ENCODE assay signal across 16 cellular contexts in genomic region chr5:145536133-145536532, GRCh38.
DNase-seq lines count a peak whose midpoint lies in the region; ATAC-seq, FAIRE-seq and TF ChIP-seq lines count a peak whose summit lies in the region.
"Had no signal": no experiment of that assay in that cellular context is flagged by ENCODE, and none has a peak within 500 bp of the region (broad histone marks: within the 10 kb centered on the region; RNA-seq: fewer than 3 reads in every experiment).

No MANE protein-coding gene starts in this region.

- no peaks in the 10 kb centered on the region for H3K9me3 ChIP-seq in K562 (replicated peaks; ENCODE audit: control insufficient read depth, insufficient read depth, low read depth, low read length)

- H3K9me1 ChIP-seq in K562 (ENCODE audit: control insufficient read depth, insufficient read depth, low read length): no peaks in the 10 kb centered on the region

- in situ Hi-C loops in K562 (cut with MboI): no loop called here

- no peak overlapping the region for H3K4me3 Mint-ChIP-seq in MCF 10A (ENCODE audit: unreplicated experiment)

- H3K27ac ChIP-seq in K562 (ENCODE audit: extremely low read depth, low read depth, low read length): no peak overlapping the region

- H3K27me3 ChIP-seq in K562 (ENCODE audit: control insufficient read depth in 2 of 2, insufficient read depth in 2 of 2, low read length in 2 of 2): no peaks in the 10 kb centered on the region

- intact Hi-C loops in K562 (cut with micrococcal nuclease): no loop called here
- intact Hi-C loops in MCF 10A (cut with micrococcal nuclease): no loop called here

- no peak overlapping the region for H3K27ac Mint-ChIP-seq in MCF 10A (ENCODE audit: low read depth, unreplicated experiment)

- H2AFZ ChIP-seq in K562 (ENCODE audit: low read depth, low read length): no peak overlapping the region

- no peak overlapping the region for H3K4me3 ChIP-seq in K562

- H3K4me1 ChIP-seq in K562 (replicated peaks in 1 of 2; ENCODE audit: control insufficient read depth in 2 of 2, insufficient read depth in 2 of 2, low read length in 2 of 2): no peaks in the 10 kb centered on the region

- BruUV-seq in K562 (replicated peaks; lab: Mats Ljungman, UMichigan) (no TSS peak), MCF 10A (replicated peaks; lab: Mats Ljungman, UMichigan) (no TSS peak)

- 1% methylated on average over 4 of the region's 4 CpGs for WGBS in K562 (ENCODE audit: insufficient coverage, low coverage, missing lambda C conversion rate)

- H3K9ac ChIP-seq in K562 (ENCODE audit: insufficient read depth in 1 of 2, low read depth in 2 of 2, low read length in 2 of 2): no peak overlapping the region

- H3K36me3 Mint-ChIP-seq in MCF 10A (ENCODE audit: insufficient read depth, unreplicated experiment): no peaks in the 10 kb centered on the region

- TF ChIP-seq POLR2A in K562 (conservative IDR thresholded peaks at IDR 0.05): no peak

- POLR2A ChIA-PET in K562 (lab: Yijun Ruan, JAX) (interaction anchor here (1.4 kb wide), 1 partner anchor 8 kb away, joined by 5 read pairs; no protein-coding TSS in a partner anchor), MCF 10A (lab: Yijun Ruan, JAX) (no interaction called here)

- H3K27me3 Mint-ChIP-seq in MCF 10A (ENCODE audit: insufficient read depth, unreplicated experiment): no peaks in the 10 kb centered on the region

- no peak for TF ChIP-seq EP300 in K562 (IDR thresholded peaks at IDR 0.05; ENCODE audit: low read length)

- no peak overlapping the region for H3K4me2 ChIP-seq in K562 (ENCODE audit: insufficient read depth, low read length)

- CTCF ChIA-PET in K562 (lab: Yijun Ruan, JAX; ENCODE audit: low intra/inter-chr PET ratio): no interaction called here
- CTCF ChIA-PET in MCF 10A (lab: Yijun Ruan, JAX): interaction anchor here (1.5 kb wide), 1 partner anchor 22 kb away, joined by 3 read pairs; no protein-coding TSS in a partner anchor

- no peak for TF ChIP-seq RAD21 in K562 (CRISPR knock-in tag; conservative IDR thresholded peaks at IDR 0.05 in 1 of 2, IDR thresholded peaks at IDR 0.05 in 1 of 2)

- ATAC-seq in K562 (no peak), HG03108 (IDR thresholded peaks at IDR 0.05; ENCODE audit: unreplicated experiment) (no peak)
- ATAC-seq: PC-3 had no signal

- H3K9me3 Mint-ChIP-seq in MCF 10A (ENCODE audit: unreplicated experiment): no peaks in the 10 kb centered on the region

- no peaks in the 10 kb centered on the region for H3K79me2 ChIP-seq in K562 (ENCODE audit: control insufficient read depth, insufficient read depth, low read length)

- no peak for TF ChIP-seq CTCF in K562 (IDR thresholded peaks at IDR 0.05 in 2 of 3, conservative IDR thresholded peaks at IDR 0.05 in 1 of 3; ENCODE audit: insufficient read depth in 2 of 3, low read depth in 1 of 3, low read length in 3 of 3)
- no peak for TF ChIP-seq CTCF in MCF 10A (IDR thresholded peaks at IDR 0.05; ENCODE audit: unreplicated experiment)

- H4K20me1 ChIP-seq in K562 (replicated peaks; ENCODE audit: control insufficient read depth, insufficient read depth, low read length): no peaks in the 10 kb centered on the region

- DNase-seq in A172 (ENCODE audit: low spot score) (peak; percentile 42), HCEC 1CT (peak; percentile 7), K562 (ENCODE audit: extremely low read depth in 1 of 4, low spot score in 3 of 4) (no peak), kidney tubule cell (ENCODE audit: low spot score) (peak; percentile 73), MCF 10A (ENCODE audit: unreplicated experiment) (no peak), NCI-H1417 treated with DMSO at 0.1 percent for 48 hours (lab: John Stamatoyannopoulos, UW) (no peak)
- DNase-seq in NK-92 treated with Interleukin-12 subunit alpha and Interleukin-12 subunit beta, amount 100 ng/mL, for 24 hours (lab: John Stamatoyannopoulos, UW): no peak
- DNase-seq: 8988T, C1 segment of cervical spinal cord, DMS 273 treated with DMSO at 0.1 percent for 48 hours, MV-4-11, NCI-H1417, NCI-H1930, NCI-H446, PC-3 had no signal

- no peaks in the 10 kb centered on the region for H3K36me3 ChIP-seq in K562 (ENCODE audit: control insufficient read depth, insufficient read depth, low read length)

- peaks cover 12% of the 10 kb centered on the region for H3K4me1 Mint-ChIP-seq in MCF 10A (ENCODE audit: insufficient read depth, unreplicated experiment)

- no peak for FAIRE-seq in K562 (lab: Jason Lieb, UNC)

TF ChIP-seq in K562, 482 proteins besides CTCF, POLR2A, EP300 and RAD21 (continues in another document):
- TF ChIP-seq IFI16 (CRISPR knock-in tag; IDR thresholded peaks at IDR 0.05) (no peak), RREB1 (CRISPR knock-in tag; IDR thresholded peaks at IDR 0.05) (no peak), MAFG (tag; conservative IDR thresholded peaks at IDR 0.05) (peak; percentile 45), SETDB1 (IDR thresholded peaks at IDR 0.05; ENCODE audit: low read length) (no peak), TCFL5 (CRISPR knock-in tag; conservative IDR thresholded peaks at IDR 0.05) (no peak), HNRNPH1 (optimal IDR thresholded peaks at IDR 0.05; ENCODE audit: low read depth, low read length) (no peak), C11orf30 (IDR thresholded peaks at IDR 0.05; ENCODE audit: low read depth) (peak; percentile 46), KLF1 (tag; IDR thresholded peaks at IDR 0.05) (no peak), ZNF764 (CRISPR knock-in tag; IDR thresholded peaks at IDR 0.05; ENCODE audit: low read depth) (no peak), ARNT (IDR thresholded peaks at IDR 0.05) (no peak), HNRNPUL1 (IDR thresholded peaks at IDR 0.05; ENCODE audit: low read length) (no peak), FUS (optimal IDR thresholded peaks at IDR 0.05; ENCODE audit: low read depth, low read length) (no peak), ZNF316 (IDR thresholded peaks at IDR 0.05) (peak; percentile 68), MAFK (IDR thresholded peaks at IDR 0.05; ENCODE audit: low read length) (peak; percentile 31; the same call in 1 of the 2 replicates), ZBTB8A (IDR thresholded peaks at IDR 0.05; ENCODE audit: partially characterized antibody) (no peak)
- TF ChIP-seq, protein P1, sequence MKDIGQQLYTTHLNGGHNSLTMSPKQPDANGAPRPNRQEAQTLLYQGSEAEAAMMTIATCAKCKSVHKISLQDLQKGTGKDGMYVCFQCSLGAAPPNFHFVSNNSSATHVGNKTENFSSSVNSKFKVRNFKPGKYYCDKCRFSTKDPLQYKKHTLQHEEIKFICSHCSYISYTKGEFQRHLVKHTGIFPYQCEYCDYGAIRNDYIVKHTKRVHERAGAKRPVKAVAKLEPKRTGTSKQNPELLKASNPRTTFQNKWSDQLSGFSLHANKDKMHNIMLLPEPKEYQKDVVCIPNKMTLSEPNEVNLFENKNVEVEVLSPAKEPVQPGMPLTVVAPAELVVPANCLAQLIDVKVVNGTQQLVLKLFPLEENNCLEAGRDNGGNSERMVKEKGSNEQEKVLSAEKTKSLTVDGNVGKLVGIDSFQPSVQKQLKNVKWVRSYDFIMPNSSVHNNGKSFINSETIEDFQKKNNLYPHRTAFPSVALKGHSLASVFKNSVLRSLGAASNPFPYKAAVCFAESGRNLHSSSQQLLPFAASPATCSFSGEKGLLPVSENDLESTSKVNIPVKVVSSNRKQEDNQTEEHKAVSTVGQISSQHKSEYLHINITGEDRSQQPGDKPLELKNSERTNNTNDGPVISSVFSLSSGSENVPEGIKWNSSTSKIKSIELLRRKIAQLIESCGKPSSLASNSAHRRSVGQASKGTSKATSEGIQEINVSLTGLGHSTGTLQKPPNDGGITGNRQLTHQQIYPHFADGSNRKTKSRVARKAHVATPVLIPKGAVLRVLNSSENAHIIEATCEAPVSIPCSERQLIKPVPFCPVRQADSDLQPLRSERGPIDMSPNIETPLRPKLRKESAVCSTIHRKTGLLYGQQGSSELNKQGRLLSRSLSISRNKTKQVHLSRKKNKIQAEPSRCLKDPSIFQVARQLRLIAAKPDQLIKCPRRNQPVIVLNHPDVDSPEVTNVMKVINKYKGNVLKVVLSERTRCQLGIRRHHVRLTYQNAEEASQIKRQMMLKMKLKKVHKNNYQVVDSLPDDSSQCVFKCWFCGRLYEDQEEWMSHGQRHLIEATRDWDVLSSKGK (CRISPR knock-in tag; IDR thresholded peaks at IDR 0.05): no peak

Comparison
In these comparisons a context has a peak if more than half of its experiments do, and no peak if none do; other contexts are left out.
1. DNase-seq: peak in A172 (single experiment), HCEC 1CT (single experiment) and kidney tubule cell (single experiment); none in K562 (0 of 4), MCF 10A (single experiment), NK-92 treated with Interleukin-12 subunit alpha and Interleukin-12 subunit beta, amount 100 ng/mL, for 24 hours (single experiment) and NCI-H1417 treated with DMSO at 0.1 percent for 48 hours (single experiment).